In the genomic region with DNA sequence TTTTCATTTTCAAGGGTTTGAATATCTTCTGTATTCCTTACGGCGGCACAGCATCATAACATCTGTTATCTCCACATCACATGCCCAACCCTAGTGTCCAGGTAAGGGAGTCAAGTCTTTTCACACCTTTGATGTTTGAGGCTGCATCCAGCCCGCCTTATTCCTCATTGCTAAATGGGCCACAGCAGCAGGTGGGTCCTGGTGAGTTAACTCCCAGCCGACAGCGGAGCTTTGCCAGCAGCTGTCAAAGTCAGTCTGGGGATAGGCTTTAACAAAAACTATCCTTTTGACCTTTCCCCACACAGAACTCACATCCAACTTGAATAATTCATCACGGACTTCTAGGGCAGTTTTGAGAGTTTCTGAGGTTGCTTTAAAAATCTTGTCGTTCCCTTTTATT, we compare ENCODE assay signal across 27 cellular contexts.
"Had no signal": no experiment of that assay in that cellular context is flagged by ENCODE, and none has a peak within 500 bp of the region (broad histone marks: within the 10 kb centered on the region; RNA-seq: fewer than 3 reads in every experiment).

No MANE protein-coding gene starts in this region.

- H3K36me3 Mint-ChIP-seq: activated naive CD4-positive, alpha-beta T cell treated with anti-CD3 and anti-CD28 coated beads, Interleukin-2, amount 50 U/mL, for 72 hours; brain; WTC11 had no signal

- H3K4me1 ChIP-seq: ascending aorta had no signal

- H3K4me1 Mint-ChIP-seq: central memory CD8-positive, alpha-beta T cell had no signal

- DNase-seq: activated CD4-positive, alpha-beta T cell treated with anti-CD3 and anti-CD28 coated beads for 48 hours; activated CD4-positive, alpha-beta T cell treated with anti-CD3 and anti-CD28 coated beads, Interleukin-2, amount 50 U/mL, for 4 hours; activated CD4-positive, CD25-positive, alpha-beta regulatory T cell treated with anti-CD3 and anti-CD28 coated beads, Interleukin-2, amount 50 U/mL, for 72 hours; activated CD8-positive, alpha-beta memory T cell treated with anti-CD3 and anti-CD28 coated beads, Interleukin-2, amount 50 U/mL, for 48 hours; activated CD8-positive, alpha-beta T cell treated with anti-CD3 and anti-CD28 coated beads, Interleukin-2, amount 10 ng/mL, durations not matched to agents 7 days and 5 days; activated effector memory CD4-positive, alpha-beta T cell treated with anti-CD3 and anti-CD28 coated beads, Interleukin-2, amount 50 U/mL, for 16 hours; activated naive CD4-positive, alpha-beta T cell treated with Interleukin-2 at 50 U/mL for 16 hours; activated naive CD8-positive, alpha-beta T cell treated with anti-CD3 and anti-CD28 coated beads, Interleukin-2, amount 50 U/mL, for 24 hours; activated T-cell treated with anti-CD3 and anti-CD28 coated beads, Interleukin-2, amount 50 U/mL, for 24 hours; amniotic stem cell; Kasumi-1; NCI-H1048; NCI-H1436; NCI-H1694 treated with DMSO at 0.1 percent for 48 hours; NCI-H2029 treated with DMSO at 0.1 percent for 48 hours; NCI-H446; NCI-H748 treated with DMSO at 0.1 percent for 48 hours; SIG-M5 had no signal

- ATAC-seq: activated CD8-positive, alpha-beta T cell treated with anti-CD3 and anti-CD28 coated beads, Interleukin-2, amount 10 ng/mL, durations not matched to agents 7 days and 5 days; activated naive CD4-positive, alpha-beta T cell treated with anti-CD3 and anti-CD28 coated beads, Interleukin-2, amount 50 U/mL, for 72 hours; activated naive CD8-positive, alpha-beta T cell treated with anti-CD3 and anti-CD28 coated beads, Interleukin-2, amount 50 U/mL, for 24 hours; K562; WTC11 had no signal

- H3K27ac ChIP-seq: ascending aorta, SK-N-MC had no signal

- H3K4me3 Mint-ChIP-seq: activated CD8-positive, alpha-beta T cell treated with anti-CD3 and anti-CD28 coated beads, Interleukin-2, amount 10 ng/mL, durations not matched to agents 7 days and 5 days; activated naive CD8-positive, alpha-beta T cell treated with anti-CD3 and anti-CD28 coated beads, Interleukin-2, amount 50 U/mL, for 24 hours; activated T-cell treated with anti-CD3 and anti-CD28 coated beads, Interleukin-2, amount 50 U/mL, for 24 hours; activated T-helper 1 cell treated with anti-CD3 and anti-CD28 coated beads, Interleukin-12 subunit alpha, Interleukin-12 subunit beta, Interleukin-2, Interleukin-4 antibody, amounts not matched to agents 30 ng/mL and 10 ng/mL and 1 ng/mL, durations not matched to agents 14 hours and 24 hours and 36 hours; central memory CD8-positive, alpha-beta T cell; T-helper 1 cell treated with Interleukin-12 subunit alpha and Interleukin-12 subunit beta and Interleukin-4 antibody, amounts not matched to agents 30 μg/mL and 1 μg/mL, for 36 hours; WTC11 had no signal

- H3K27me3 Mint-ChIP-seq: activated T-cell treated with anti-CD3 and anti-CD28 coated beads, Interleukin-2, amount 50 U/mL, for 24 hours had no signal

- H3K27me3 ChIP-seq: ascending aorta had no signal

- H3K9me3 ChIP-seq: ascending aorta had no signal

- FAIRE-seq: K562 had no signal

- H3K9me3 Mint-ChIP-seq: activated naive CD4-positive, alpha-beta T cell treated with anti-CD3 and anti-CD28 coated beads, Interleukin-2, amount 50 U/mL, for 72 hours; activated T-cell treated with anti-CD3 and anti-CD28 coated beads, Interleukin-2, amount 50 U/mL, for 24 hours; brain; central memory CD8-positive, alpha-beta T cell; T-helper 1 cell treated with Interleukin-12 subunit alpha and Interleukin-12 subunit beta and Interleukin-4 antibody, amounts not matched to agents 30 μg/mL and 1 μg/mL, for 36 hours had no signal

- H3K27ac Mint-ChIP-seq: activated CD8-positive, alpha-beta T cell treated with anti-CD3 and anti-CD28 coated beads, Interleukin-2, amount 10 ng/mL, durations not matched to agents 7 days and 5 days; activated naive CD4-positive, alpha-beta T cell treated with anti-CD3 and anti-CD28 coated beads, Interleukin-2, amount 50 U/mL, for 72 hours; activated naive CD8-positive, alpha-beta T cell treated with anti-CD3 and anti-CD28 coated beads, Interleukin-2, amount 50 U/mL, for 24 hours; activated T-cell treated with anti-CD3 and anti-CD28 coated beads, Interleukin-2, amount 50 U/mL, for 24 hours; activated T-helper 1 cell treated with anti-CD3 and anti-CD28 coated beads, Interleukin-12 subunit alpha, Interleukin-12 subunit beta, Interleukin-2, Interleukin-4 antibody, amounts not matched to agents 30 ng/mL and 10 ng/mL and 1 ng/mL, durations not matched to agents 14 hours and 24 hours and 36 hours; T-helper 1 cell treated with Interleukin-12 subunit alpha and Interleukin-12 subunit beta and Interleukin-4 antibody, amounts not matched to agents 30 μg/mL and 1 μg/mL, for 36 hours; WTC11 had no signal

- H3K4me3 ChIP-seq: ascending aorta, K562, SK-N-MC had no signal

- H3K36me3 ChIP-seq: ascending aorta had no signal
